Comparison of ENCODE assay signal across 14 cellular contexts in genomic region chr18:6781179-6781714, GRCh38. TPM values are rescaled to one million over a fixed set of nuclear protein-coding genes. Genes with fewer than 3 reads are reported as not detected.
DNase-seq lines count a peak whose midpoint lies in the region; ATAC-seq, FAIRE-seq and TF ChIP-seq lines count a peak whose summit lies in the region.
"Had no signal": no experiment of that assay in that cellular context is flagged by ENCODE, and none has a peak within 500 bp of the region (broad histone marks: within the 10 kb centered on the region; RNA-seq: fewer than 3 reads in every experiment).

No MANE protein-coding gene starts in this region.

- H3K79me1 ChIP-seq in H1 (ENCODE audit: low read depth, low read length): no peaks in the 10 kb centered on the region

- no peak for DNase-seq in H1 (ENCODE audit: low read depth in 1 of 2, low spot score in 2 of 2)
- DNase-seq in lung (ENCODE audit: low spot score): no peak
- DNase-seq in stomach: no peak
- DNase-seq in NCI-H446 (lab: John Stamatoyannopoulos, UW): no peak
- no peak for DNase-seq in body of pancreas
- no peak for DNase-seq in stimulated activated naive CD4-positive, alpha-beta T cell treated with Interleukin-2 at 50 U/mL for 16 hours (lab: John Stamatoyannopoulos, UW)
- DNase-seq: activated CD4-positive, alpha-beta T cell treated with anti-CD3 and anti-CD28 coated beads, Interleukin-2, amount 10 ng/mL, durations not matched to agents 24 days and 14 days; activated gamma-delta T cell treated with Interleukin-2 at 50 U/mL for 16 hours; CD4-positive, alpha-beta memory T cell; hippocampal formation; MM.1S; stimulated activated naive CD8-positive, alpha-beta T cell treated with anti-CD3 and anti-CD28 coated beads, Interleukin-15, amount 100 ng/mL, for 72 hours had no signal

- no peak overlapping the region for H3K23ac ChIP-seq in H1 (ENCODE audit: insufficient read length)

- TF ChIP-seq CTCF in H1 (IDR thresholded peaks at IDR 0.05; ENCODE audit: control extremely low read depth in 1 of 3, insufficient read depth in 1 of 3, low read depth in 1 of 3, low read length in 3 of 3): no peak
- TF ChIP-seq CTCF in lung (IDR thresholded peaks at IDR 0.05; ENCODE audit: control extremely low read depth, extremely low read depth): no peak
- no peak for TF ChIP-seq CTCF in stomach (IDR thresholded peaks at IDR 0.05)
- TF ChIP-seq CTCF in body of pancreas (IDR thresholded peaks at IDR 0.05): no peak

- WGBS in H1 (ENCODE audit: extremely low coverage in 1 of 2, insufficient coverage in 1 of 2, insufficient read length in 1 of 2, insufficient replicate concordance in 2 of 2, low coverage in 1 of 2, low lambda C conversion rate in 2 of 2, missing lambda C conversion rate in 1 of 2), 2 experiments: 81% methylated on average over 7 of the region's 7 CpGs; no CpG with 5 or more reads in 1 of the 2 experiments
- 29 to 36% methylated on average over 7 of the region's 7 CpGs for WGBS in lung, 2 donors
- 25 to 42% (median 32%) methylated on average over 7 of the region's 7 CpGs for WGBS in stomach, 5 donors
- 38 to 58% methylated on average over 7 of the region's 7 CpGs for WGBS in body of pancreas, 2 donors

- TF ChIP-seq POLR2A in H1 (IDR thresholded peaks at IDR 0.05; ENCODE audit: control extremely low read depth in 1 of 2, low read depth in 2 of 2, low read length in 2 of 2) (no peak), stomach (IDR thresholded peaks at IDR 0.05) (no peak), body of pancreas (IDR thresholded peaks at IDR 0.05) (no peak)

- no peak overlapping the region for H2AK5ac ChIP-seq in H1 (ENCODE audit: low read depth, low read length)

- no peak overlapping the region for H2BK20ac ChIP-seq in H1 (ENCODE audit: low read length)

- H2BK12ac ChIP-seq in H1 (ENCODE audit: low read depth, low read length): 0 out of 2 replicates have a peak overlapping the region, but pooled peaks have one; percentile 39

- TF ChIP-seq EP300 in H1 (IDR thresholded peaks at IDR 0.05; ENCODE audit: borderline replicate concordance in 1 of 2, low read depth in 2 of 2, low read length in 2 of 2) (no peak), stomach (IDR thresholded peaks at IDR 0.05) (no peak)

- no peak overlapping the region for H3K4ac ChIP-seq in H1 (replicated peaks; ENCODE audit: insufficient read length, low read depth, low read length)

- no peak overlapping the region for H2BK120ac ChIP-seq in H1 (replicated peaks; ENCODE audit: low read depth, low read length)

- peak overlapping the region; percentile 26 for H3K27ac ChIP-seq in HUES48 (ENCODE audit: low read depth, low read length)
- H3K27ac ChIP-seq in H1 (ENCODE audit: low read depth, low read length): no peak overlapping the region
- H3K27ac ChIP-seq in lung (ENCODE audit: low read depth in 1 of 2, low read length in 1 of 2): peak overlapping the region; percentile 18 to 30
- H3K27ac ChIP-seq in stomach: peak overlapping the region in 4 of 5 donors; percentile 1 to 64 (median 11)
- H3K27ac ChIP-seq in body of pancreas: no peak overlapping the region

- no peak overlapping the region for H2AFZ ChIP-seq in H1 (ENCODE audit: low read length)

- POLR2A ChIA-PET in H1 (lab: Charles Lee; ENCODE audit: partially characterized antibody): no interaction called here

- peak overlapping the region; percentile 35; the same call in 1 of the 2 replicates for H2BK5ac ChIP-seq in H1 (ENCODE audit: low read depth, low read length)

- H3K23me2 ChIP-seq in H1 (ENCODE audit: low read depth, low read length): no peaks in the 10 kb centered on the region

- no peaks in the 10 kb centered on the region for H3K27me3 ChIP-seq in HUES48 (ENCODE audit: control insufficient read depth, insufficient read depth, low read length)
- H3K27me3 ChIP-seq in H1 (replicated peaks in 1 of 4; ENCODE audit: control insufficient read depth in 3 of 4, extremely low read depth in 1 of 4, insufficient read depth in 3 of 4, low read length in 3 of 4): no peaks in the 10 kb centered on the region
- H3K27me3 ChIP-seq in lung (ENCODE audit: control insufficient read depth, insufficient read depth): no peaks in the 10 kb centered on the region
- no peaks in the 10 kb centered on the region for H3K27me3 ChIP-seq in stomach
- H3K27me3 ChIP-seq in body of pancreas: no peaks in the 10 kb centered on the region

- H3K18ac ChIP-seq in H1 (ENCODE audit: extremely low read depth, low read length): no peak overlapping the region

- peaks cover 33% of the 10 kb centered on the region for H3K4me1 ChIP-seq in HUES48 (ENCODE audit: control insufficient read depth, insufficient read depth, low read length)
- peaks cover 5 to 12% (median 6%) of the 10 kb centered on the region in 4 experiments for H3K4me1 ChIP-seq in H1 (replicated peaks in 1 of 4; ENCODE audit: control insufficient read depth in 3 of 4, insufficient read depth in 4 of 4, low read length in 3 of 4)
- H3K4me1 ChIP-seq in lung (ENCODE audit: control insufficient read depth in 2 of 2, insufficient read depth in 2 of 2, low read length in 2 of 2): peaks cover 5 to 7% of the 10 kb centered on the region in 2 donors
- peaks cover 0 to 11% (median 7%) of the 10 kb centered on the region in 4 donors for H3K4me1 ChIP-seq in stomach
- peaks cover 12% of the 10 kb centered on the region for H3K4me1 ChIP-seq in body of pancreas

- no peak overlapping the region for H2BK15ac ChIP-seq in H1 (ENCODE audit: low read length)

- H3K36me3 ChIP-seq in HUES48 (ENCODE audit: control insufficient read depth, insufficient read depth, low read length) (no peaks in the 10 kb centered on the region), H1 (ENCODE audit: control insufficient read depth in 2 of 4, insufficient read depth in 4 of 4, low read length in 3 of 4) (no peaks in the 10 kb centered on the region), lung (ENCODE audit: control insufficient read depth in 2 of 2, insufficient read depth in 2 of 2, low read length in 2 of 2) (no peaks in the 10 kb centered on the region), stomach (no peaks in the 10 kb centered on the region), body of pancreas (replicated peaks in 1 of 2; ENCODE audit: insufficient read depth in 1 of 2, low read depth in 2 of 2) (no peaks in the 10 kb centered on the region)

- intact Hi-C loops in stomach (cut with DNase I; ENCODE audit: low total_unique reads) (no loop called here), body of pancreas (cut with DNase I) (no loop called here)

- H3K14ac ChIP-seq in H1 (ENCODE audit: insufficient read length): no peak overlapping the region

- no peak; a peak in 1 of 4 replicates for TF ChIP-seq RAD21 in H1 (IDR thresholded peaks at IDR 0.05 in 1 of 2, conservative IDR thresholded peaks at IDR 0.05 in 1 of 2; ENCODE audit: low read depth in 2 of 2, low read length in 2 of 2)

- H3K9me3 ChIP-seq in HUES48 (ENCODE audit: control insufficient read depth, insufficient read depth, low read length) (no peaks in the 10 kb centered on the region), H1 (ENCODE audit: insufficient read depth in 2 of 2, low read depth in 1 of 2, low read length in 1 of 2) (no peaks in the 10 kb centered on the region), lung (ENCODE audit: control insufficient read depth in 2 of 2, insufficient read depth in 1 of 2, low read length in 1 of 2) (no peaks in the 10 kb centered on the region), stomach (no peaks in the 10 kb centered on the region), body of pancreas (no peaks in the 10 kb centered on the region)

- no peak overlapping the region for H3K56ac ChIP-seq in H1 (replicated peaks; ENCODE audit: insufficient read length, low read depth, low read length)

- no peak overlapping the region for H4K5ac ChIP-seq in H1 (ENCODE audit: insufficient read length, low read depth, low read length)

- H3K4me2 ChIP-seq in H1 (ENCODE audit: insufficient read depth in 1 of 2, low read depth in 2 of 2, low read length in 2 of 2): no peak overlapping the region; a peak in 1 of 4 replicates

- no peak for FAIRE-seq in H1 (lab: Jason Lieb, UNC)

- H4K8ac ChIP-seq in H1 (ENCODE audit: extremely low read depth, insufficient read depth, low read length): no peak overlapping the region; the same call in 1 of the 2 replicates

- CTCF ChIA-PET in H1 (lab: Charles Lee; ENCODE audit: partially characterized antibody): interaction anchor here (1.5 to 1.6 kb wide), 2 partner anchors 74 to 98 kb away, joined by 3 to 4 read pairs; no protein-coding TSS in a partner anchor

- H3K4me3 ChIP-seq in HUES48 (ENCODE audit: low read depth, low read length): no peak overlapping the region
- H3K4me3 ChIP-seq in H1 (ENCODE audit: extremely low read depth in 1 of 4, insufficient read depth in 2 of 4, low read depth in 3 of 4, low read length in 4 of 4): no peak overlapping the region
- no peak overlapping the region for H3K4me3 ChIP-seq in lung
- no peak overlapping the region for H3K4me3 ChIP-seq in stomach
- H3K4me3 ChIP-seq in body of pancreas: no peak overlapping the region

- H4K20me1 ChIP-seq in H1 (replicated peaks in 1 of 2; ENCODE audit: control insufficient read depth in 1 of 2, insufficient read depth in 2 of 2, low read length in 2 of 2): no peaks in the 10 kb centered on the region

- H3K9ac ChIP-seq in HUES48 (ENCODE audit: low read depth, low read length): no peak overlapping the region
- H3K9ac ChIP-seq in H1 (replicated peaks in 1 of 4; ENCODE audit: extremely low read depth in 1 of 4, low read depth in 3 of 4, low read length in 3 of 4): no peak overlapping the region

- ATAC-seq in lung (ENCODE audit: insufficient read depth, low FRiP score) (no peak), GM21786 (IDR thresholded peaks at IDR 0.05; ENCODE audit: unreplicated experiment) (no peak), body of pancreas (no peak)
- ATAC-seq: stimulated activated naive CD8-positive, alpha-beta T cell treated with anti-CD3 and anti-CD28 coated beads, Interleukin-15, amount 100 ng/mL, for 72 hours had no signal

- no peak overlapping the region for H4K91ac ChIP-seq in H1 (replicated peaks; ENCODE audit: insufficient read length, low read length)

- H3K79me2 ChIP-seq in H1 (ENCODE audit: control insufficient read depth in 1 of 2, insufficient read depth in 2 of 2, low read length in 2 of 2): no peaks in the 10 kb centered on the region

TF ChIP-seq in H1, 55 proteins besides CTCF, POLR2A, EP300 and RAD21 (continues in another document):
- TF ChIP-seq SRF (IDR thresholded peaks at IDR 0.05; ENCODE audit: low read depth, low read length): no peak

RNA-seq across cellular contexts. Expression of gene ARHGAP28, which starts 51.7 kb away (rescaled TPM):
- total RNA-seq in H1 (2021; fragmentation: NEBNext Ultra II Directional; extraction: Animal tissue kit (Norgen Biotek cat#: 25700)): 14.4 and 15.4 TPM in 2 replicates
- polyA plus RNA-seq in H1 (2011; rRNA removed) (2.0 and 2.9 TPM in 2 replicates), lung (1 to 10 TPM; 1.4 to 1.7 TPM), stomach (1 to 10 TPM in 2 of 3 donors, under 1 TPM in 1; 0.73 to 3.7 (median 2.7) TPM)
- polyA plus RNA-seq in H1 (2011; cell fraction: cytosol; rRNA removed): 3.4 TPM
- polyA plus RNA-seq in H1 (2011; cell fraction: nucleus; rRNA removed): 3.2 TPM
- 4.0 to 6.4 TPM (median 5.9 TPM) in 4 replicates for polyA plus RNA-seq in H1 (2012, experiment 1 of 2)
- 0.43 TPM for polyA plus RNA-seq in H1 (2012, experiment 2 of 2)
- polyA plus RNA-seq in H1 (2013, experiment 1 of 2): 8.3 TPM
- 8.3 TPM for polyA plus RNA-seq in H1 (2013, experiment 2 of 2)
- 8.6 and 21.0 TPM in 2 replicates for polyA minus RNA-seq in H1 (2011; rRNA and poly(A)+ RNA removed)
- polyA minus RNA-seq in H1 (2011; cell fraction: cytosol; rRNA and poly(A)+ RNA removed): 9.2 TPM
- polyA minus RNA-seq in H1 (2011; cell fraction: nucleus; rRNA and poly(A)+ RNA removed): 16.6 TPM
- total RNA-seq in lung (100 to 1,000 TPM in 1 of 2 donors, 1 to 10 TPM in 1; 9.4 to 123 TPM), stomach (10 to 100 TPM in 3 of 5 donors, 1 to 10 TPM in 2; 2.7 to 33.8 (median 15.2) TPM), body of pancreas (10 to 100 TPM; 16.3 to 16.5 TPM)
- total RNA-seq: activated CD4-positive, alpha-beta T cell treated with anti-CD3 and anti-CD28 coated beads, Interleukin-2, amount 10 ng/mL, durations not matched to agents 24 days and 14 days; CD4-positive, alpha-beta memory T cell had no signal
- polyA plus RNA-seq: CD4-positive, alpha-beta memory T cell had no signal

Comparison
In these comparisons a context has a peak if more than half of its experiments do, and no peak if none do; other contexts are left out.
1. H3K27ac ChIP-seq: peak in HUES48 (single experiment), lung (2 of 2) and stomach (4 of 5); none in H1 (single experiment) and body of pancreas (0 of 4).